Comparison of ENCODE assay signal across 22 cellular contexts in the genomic region with DNA sequence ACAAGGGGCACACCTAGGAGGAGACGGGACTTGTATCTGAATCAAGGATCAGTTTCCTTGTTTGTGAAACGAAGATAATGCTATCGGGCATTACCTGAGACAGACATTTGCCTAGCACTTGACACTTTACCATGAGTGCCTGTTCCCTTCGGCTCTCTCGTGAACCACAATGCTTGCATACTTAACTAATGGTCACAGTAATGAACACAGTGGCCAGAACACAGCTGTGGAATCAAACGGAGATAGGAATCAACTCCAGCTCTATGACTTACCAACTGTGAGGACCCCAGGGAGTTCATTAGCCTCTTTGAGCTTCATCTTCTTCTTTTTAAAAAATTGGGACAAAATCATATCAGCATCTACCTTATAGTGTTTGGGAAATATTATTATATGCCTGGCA.
"Had no signal": no experiment of that assay in that cellular context is flagged by ENCODE, and none has a peak within 500 bp of the region (broad histone marks: within the 10 kb centered on the region; RNA-seq: fewer than 3 reads in every experiment).

No MANE protein-coding gene starts in this region.

- H3K79me2 ChIP-seq: hepatocyte had no signal

- H2AFZ ChIP-seq: hepatocyte had no signal

- H3K36me3 ChIP-seq: esophagus muscularis mucosa, gastroesophageal sphincter, heart left ventricle, left ventricle myocardium inferior, lower lobe of right lung had no signal

- H3K27me3 ChIP-seq: foreskin keratinocyte, hepatocyte had no signal

- H3K4me3 ChIP-seq: coronary artery, dorsolateral prefrontal cortex, esophagus muscularis mucosa, gastroesophageal sphincter, heart left ventricle, hepatocyte, left ventricle myocardium inferior, lower lobe of right lung, mucosa of descending colon had no signal

- H3K27ac ChIP-seq: coronary artery, dorsolateral prefrontal cortex, esophagus muscularis mucosa, foreskin keratinocyte, gastroesophageal sphincter, heart left ventricle, left ventricle myocardium inferior, lower lobe of right lung had no signal

- H3K9me3 ChIP-seq: esophagus muscularis mucosa, gastroesophageal sphincter, heart left ventricle, left ventricle myocardium inferior, lower lobe of right lung, mucosa of descending colon had no signal

- H3K4me1 ChIP-seq: esophagus muscularis mucosa, foreskin keratinocyte, gastroesophageal sphincter, heart left ventricle, left ventricle myocardium inferior, lower lobe of right lung had no signal

- FAIRE-seq: colon, endothelial cell of umbilical vein, frontal cortex, kidney had no signal

- DNase-seq: dermis blood vessel endothelial cell; effector CD4-positive, alpha-beta T cell; effector memory CD4-positive, alpha-beta T cell; foreskin keratinocyte; heart left ventricle; immature natural killer cell; islet precursor cell; kidney; kidney glomerular epithelial cell; left colon; left ventricle myocardium inferior; lower lobe of right lung; mesenchymal stem cell; mucosa of descending colon had no signal
